In the genomic region with DNA sequence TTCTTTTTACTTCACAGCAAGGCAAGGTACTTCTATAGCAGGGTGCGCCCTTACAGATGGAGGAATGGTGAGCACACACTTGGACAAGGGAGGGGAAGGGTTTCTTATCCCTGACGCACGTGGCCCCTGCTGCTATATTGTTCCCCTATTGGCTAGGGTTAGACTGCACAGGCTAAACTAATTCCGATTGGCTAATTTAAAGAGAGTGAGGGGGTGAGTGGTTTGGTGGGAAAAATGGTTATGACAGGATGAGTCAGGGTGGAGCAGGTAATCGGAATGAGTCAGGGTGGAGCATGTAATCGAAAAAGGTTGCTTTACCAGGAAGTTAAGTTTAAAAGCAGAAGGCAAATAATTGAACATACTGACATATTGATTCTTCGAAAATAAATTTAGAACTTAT, we compare ENCODE assay signal across 19 cellular contexts. TPM values are rescaled to one million over a fixed set of nuclear protein-coding genes. Genes with fewer than 3 reads are reported as not detected.
DNase-seq lines count a peak whose midpoint lies in the region; ATAC-seq, FAIRE-seq and TF ChIP-seq lines count a peak whose summit lies in the region.
"Had no signal": no experiment of that assay in that cellular context is flagged by ENCODE, and none has a peak within 500 bp of the region (broad histone marks: within the 10 kb centered on the region; RNA-seq: fewer than 3 reads in every experiment).

No MANE protein-coding gene starts in this region.

- intact Hi-C loops in PC-3 (cut with micrococcal nuclease): no loop called here
- intact Hi-C loops in K562 (cut with micrococcal nuclease): no loop called here
- intact Hi-C loops in breast epithelium (cut with DNase I; ENCODE audit: low total_unique reads): no loop called here

- H3K27me3 ChIP-seq in PC-3 (ENCODE audit: low read length): no peaks in the 10 kb centered on the region
- H3K27me3 ChIP-seq in K562 (ENCODE audit: control insufficient read depth in 2 of 2, insufficient read depth in 2 of 2, low read length in 2 of 2): no peaks in the 10 kb centered on the region
- no peaks in the 10 kb centered on the region for H3K27me3 ChIP-seq in breast epithelium

- H3K9me2 ChIP-seq in PC-3 (replicated peaks; ENCODE audit: low read length): no peaks in the 10 kb centered on the region

- POLR2A ChIA-PET in PC-3 (lab: Charles Lee; ENCODE audit: unreplicated experiment) (no interaction called here), K562 (lab: Yijun Ruan, JAX) (no interaction called here)

- TF ChIP-seq CTCF in PC-3 (conservative IDR thresholded peaks at IDR 0.05; ENCODE audit: low read depth, low read length) (no peak), K562 (IDR thresholded peaks at IDR 0.05 in 2 of 3, conservative IDR thresholded peaks at IDR 0.05 in 1 of 3; ENCODE audit: insufficient read depth in 2 of 3, low read depth in 1 of 3, low read length in 3 of 3) (no peak), progenitor cell of endocrine pancreas (IDR thresholded peaks at IDR 0.05; ENCODE audit: unreplicated experiment) (no peak), breast epithelium (IDR thresholded peaks at IDR 0.05) (no peak)

- H3K27ac ChIP-seq in PC-3 (ENCODE audit: low read length) (peak overlapping the region; percentile 22), K562 (ENCODE audit: extremely low read depth, low read depth, low read length) (no peak overlapping the region), breast epithelium (no peak overlapping the region)
- H3K27ac ChIP-seq: C4-2B, HL-60 had no signal

- CTCF ChIA-PET in PC-3 (lab: Charles Lee) (no interaction called here), K562 (lab: Yijun Ruan, JAX; ENCODE audit: low intra/inter-chr PET ratio) (no interaction called here)

- TF ChIP-seq POLR2A in K562 (conservative IDR thresholded peaks at IDR 0.05): no peak
- no peak for TF ChIP-seq POLR2A in breast epithelium (IDR thresholded peaks at IDR 0.05)

- H3K27me3 Mint-ChIP-seq in progenitor cell of endocrine pancreas: no peaks in the 10 kb centered on the region

- no peak overlapping the region for H3K9ac ChIP-seq in PC-3 (ENCODE audit: low read length)
- H3K9ac ChIP-seq in K562 (ENCODE audit: insufficient read depth in 1 of 2, low read depth in 2 of 2, low read length in 2 of 2): no peak overlapping the region

- no peaks in the 10 kb centered on the region for H3K9me3 ChIP-seq in PC-3 (ENCODE audit: low read length)
- no peaks in the 10 kb centered on the region for H3K9me3 ChIP-seq in K562 (replicated peaks; ENCODE audit: control insufficient read depth, insufficient read depth, low read depth, low read length)
- H3K9me3 ChIP-seq in breast epithelium: no peaks in the 10 kb centered on the region

- H3K27ac Mint-ChIP-seq in progenitor cell of endocrine pancreas: peak overlapping the region; percentile 68

- peaks cover 7% of the 10 kb centered on the region; the same call in 1 of the 2 replicates for H3K4me1 ChIP-seq in PC-3 (ENCODE audit: insufficient read depth, low read length)
- peaks cover 0 to 4% of the 10 kb centered on the region in 2 experiments; a peak in 3 of 5 replicates for H3K4me1 ChIP-seq in K562 (replicated peaks in 1 of 2; ENCODE audit: control insufficient read depth in 2 of 2, insufficient read depth in 2 of 2, low read length in 2 of 2)
- H3K4me1 ChIP-seq in breast epithelium: no peaks in the 10 kb centered on the region

- H3K4me3 ChIP-seq in PC-3 (ENCODE audit: low read length): no peak overlapping the region
- H3K4me3 ChIP-seq in K562: no peak overlapping the region
- H3K4me3 ChIP-seq in breast epithelium: no peak overlapping the region

- H3K4me3 Mint-ChIP-seq in progenitor cell of endocrine pancreas (ENCODE audit: low read depth): no peak overlapping the region

- H2AFZ ChIP-seq in PC-3 (ENCODE audit: low read length) (peak overlapping the region; percentile 35; the same call in 1 of the 2 replicates), K562 (ENCODE audit: low read depth, low read length) (peak overlapping the region; percentile 38; the same call in 1 of the 2 replicates)

- peak; percentile 23 for FAIRE-seq in K562 (lab: Jason Lieb, UNC)
- FAIRE-seq: GM19239 had no signal

- no peaks in the 10 kb centered on the region for H3K36me3 Mint-ChIP-seq in progenitor cell of endocrine pancreas (ENCODE audit: insufficient read depth)

- no peaks in the 10 kb centered on the region for H3K9me3 Mint-ChIP-seq in progenitor cell of endocrine pancreas (ENCODE audit: low read depth)

- H4K20me1 ChIP-seq in PC-3 (ENCODE audit: low read length): no peaks in the 10 kb centered on the region
- no peaks in the 10 kb centered on the region for H4K20me1 ChIP-seq in K562 (replicated peaks; ENCODE audit: control insufficient read depth, insufficient read depth, low read length)

- H3K4me2 ChIP-seq in PC-3 (ENCODE audit: low read length) (no peak overlapping the region), K562 (ENCODE audit: insufficient read depth, low read length) (no peak overlapping the region)

- no peaks in the 10 kb centered on the region for H3F3A ChIP-seq in PC-3 (ENCODE audit: low read length, unreplicated experiment)

- in situ Hi-C loops in K562 (cut with MboI): no loop called here

- no peak for TF ChIP-seq EP300 in K562 (IDR thresholded peaks at IDR 0.05; ENCODE audit: low read length)

- no peak for ATAC-seq in PC-3
- no peak for ATAC-seq in K562
- no peak for ATAC-seq in HG03280 (IDR thresholded peaks at IDR 0.05; ENCODE audit: unreplicated experiment)
- ATAC-seq: Panc1 had no signal

- no TSS peak for BruUV-seq in PC-3 (replicated peaks; lab: Mats Ljungman, UMichigan)
- BruUV-seq in K562 (replicated peaks; lab: Mats Ljungman, UMichigan): no TSS peak

- no peaks in the 10 kb centered on the region for H3K9me1 ChIP-seq in K562 (ENCODE audit: control insufficient read depth, insufficient read depth, low read length)

- H3K4me1 Mint-ChIP-seq in progenitor cell of endocrine pancreas (ENCODE audit: low read depth): no peaks in the 10 kb centered on the region

- no peaks in the 10 kb centered on the region for H3K79me2 ChIP-seq in PC-3 (ENCODE audit: low read length)
- H3K79me2 ChIP-seq in K562 (ENCODE audit: control insufficient read depth, insufficient read depth, low read length): no peaks in the 10 kb centered on the region

- no peak for TF ChIP-seq RAD21 in K562 (CRISPR knock-in tag; conservative IDR thresholded peaks at IDR 0.05 in 1 of 2, IDR thresholded peaks at IDR 0.05 in 1 of 2)

- WGBS in K562 (ENCODE audit: insufficient coverage, low coverage, missing lambda C conversion rate): 56% methylated on average over 7 of the region's 7 CpGs

- DNase-seq in ELR (ENCODE audit: low read depth) (peak; percentile 90), PC-3 (peak; percentile 30), K562 (ENCODE audit: extremely low read depth in 1 of 4, low spot score in 3 of 4) (no peak), progenitor cell of endocrine pancreas (ENCODE audit: low spot score, unreplicated experiment) (no peak), SIG-M5 (lab: John Stamatoyannopoulos, UW) (no peak), breast epithelium (ENCODE audit: low spot score in 2 of 2) (no peak)
- DNase-seq: DMS 273 treated with DMSO at 0.1 percent for 48 hours, H7, KBM-7, NCI-H1092, NCI-H146, NCI-H2081, NCI-H524, Right ventricle myocardium superior had no signal

- H3K36me3 ChIP-seq in PC-3 (ENCODE audit: low read depth, low read length) (no peaks in the 10 kb centered on the region), K562 (ENCODE audit: control insufficient read depth, insufficient read depth, low read length) (no peaks in the 10 kb centered on the region), breast epithelium (no peaks in the 10 kb centered on the region)

RNA-seq across cellular contexts. Expression of a gene that starts 23.7 kb away (rescaled TPM):
- total RNA-seq in PC-3 (2014; rRNA removed) (27.3 and 28.9 TPM in 2 replicates), K562 (2014; rRNA removed) (10.1 and 10.2 TPM in 2 replicates), K562 (2014; rRNA removed; fragmentation: Illumina TruSeq; extraction: Trizol) (45.6 and 53.7 TPM in 2 replicates), K562 (2015; rRNA removed; fragmentation: Illumina TruSeq; extraction: Trizol) (42.6 and 44.4 TPM in 2 replicates), K562 (2021) (34.7 and 40.2 TPM in 2 replicates), progenitor cell of endocrine pancreas (52.5 and 54.0 TPM in 2 replicates), breast epithelium (10 to 100 TPM; 22.1 to 26.9 (median 22.6) TPM)
- 3.7 and 24.2 TPM in 2 replicates for total RNA-seq in K562 (2011; cell fraction: chromatin; rRNA removed; ENCODE audit: low replicate concordance)
- 2.3 and 2.8 TPM in 2 replicates for total RNA-seq in K562 (2011; cell fraction: nucleolus; rRNA removed)
- 4.5 and 9.6 TPM in 2 replicates for total RNA-seq in K562 (2011; cell fraction: nucleoplasm; rRNA removed)
- polyA plus RNA-seq in K562 (2011; rRNA removed) (8.2 and 13.5 TPM in 2 replicates), K562 (2014; fragmentation: Illumina TruSeq; extraction: Trizol) (30.5 and 35.8 TPM in 2 replicates), K562 (2014; fragmentation: Nextera tagmentation; extraction: Ambion mirVana) (1 to 10 TPM; 5.3 to 8.2 TPM), K562 (2014; rRNA removed) (16.3 and 19.6 TPM in 2 replicates)
- 0.79 and 1.6 TPM in 2 replicates for polyA plus RNA-seq in K562 (2011; cell fraction: cytosol; rRNA removed)
- polyA plus RNA-seq in K562 (2011; cell fraction: nucleus; rRNA removed): 1.5 and 3.3 TPM in 2 replicates
- polyA plus RNA-seq in K562 (2012): 20.7 and 30.1 TPM in 2 replicates
- polyA minus RNA-seq in K562 (2011; rRNA and poly(A)+ RNA removed): 23.0 and 25.7 TPM in 2 replicates
- 6.7 and 9.8 TPM in 2 replicates for polyA minus RNA-seq in K562 (2011; cell fraction: cytosol; rRNA and poly(A)+ RNA removed)
- polyA minus RNA-seq in K562 (2011; cell fraction: nucleus; rRNA and poly(A)+ RNA removed): 3.2 and 5.6 TPM in 2 replicates

RNA-seq across cellular contexts. Expression of a gene that starts 45.1 kb away (rescaled TPM):
- total RNA-seq in PC-3 (2014; rRNA removed): 14.3 and 17.5 TPM in 2 replicates
- total RNA-seq in K562 (2011; cell fraction: chromatin; rRNA removed; ENCODE audit: low replicate concordance): 14.9 and 22.9 TPM in 2 replicates
- 20.0 and 30.4 TPM in 2 replicates for total RNA-seq in K562 (2011; cell fraction: nucleolus; rRNA removed)
- 22.7 and 25.7 TPM in 2 replicates for total RNA-seq in K562 (2011; cell fraction: nucleoplasm; rRNA removed)
- total RNA-seq in K562 (2014; rRNA removed): 11.5 and 12.4 TPM in 2 replicates
- total RNA-seq in K562 (2014; rRNA removed; fragmentation: Illumina TruSeq; extraction: Trizol): 17.2 and 20.6 TPM in 2 replicates
- total RNA-seq in K562 (2015; rRNA removed; fragmentation: Illumina TruSeq; extraction: Trizol): 20.7 and 24.2 TPM in 2 replicates
- 14.1 and 15.7 TPM in 2 replicates for total RNA-seq in K562 (2021)
- polyA plus RNA-seq in K562 (2011; rRNA removed): 15.8 and 20.7 TPM in 2 replicates
- polyA plus RNA-seq in K562 (2011; cell fraction: cytosol; rRNA removed): 6.9 and 18.4 TPM in 2 replicates
- polyA plus RNA-seq in K562 (2011; cell fraction: nucleus; rRNA removed): 4.9 and 11.2 TPM in 2 replicates
- 9.6 and 13.6 TPM in 2 replicates for polyA plus RNA-seq in K562 (2012)
- polyA plus RNA-seq in K562 (2014; fragmentation: Illumina TruSeq; extraction: Trizol): 8.2 and 8.8 TPM in 2 replicates
- polyA plus RNA-seq in K562 (2014; fragmentation: Nextera tagmentation; extraction: Ambion mirVana): 10 to 100 TPM; 17.8 to 18.4 TPM
- 10.5 and 15.5 TPM in 2 replicates for polyA plus RNA-seq in K562 (2014; rRNA removed)
- 41.7 and 52.2 TPM in 2 replicates for polyA minus RNA-seq in K562 (2011; rRNA and poly(A)+ RNA removed)
- polyA minus RNA-seq in K562 (2011; cell fraction: cytosol; rRNA and poly(A)+ RNA removed): 6.5 and 15.3 TPM in 2 replicates
- polyA minus RNA-seq in K562 (2011; cell fraction: nucleus; rRNA and poly(A)+ RNA removed): 7.4 and 10.6 TPM in 2 replicates
- total RNA-seq in progenitor cell of endocrine pancreas: 19.4 and 24.8 TPM in 2 replicates
- 10 to 100 TPM; 13.0 to 29.0 (median 13.4) TPM for total RNA-seq in breast epithelium

Comparison
In these comparisons a context has a peak if more than half of its experiments do, and no peak if none do; other contexts are left out.
1. DNase-seq: peak in ELR (single experiment) and PC-3 (single experiment); none in K562 (0 of 4), progenitor cell of endocrine pancreas (single experiment), SIG-M5 (single experiment) and breast epithelium (0 of 2).